Comparison of ENCODE assay signal across 1 cellular context in the genomic region with DNA sequence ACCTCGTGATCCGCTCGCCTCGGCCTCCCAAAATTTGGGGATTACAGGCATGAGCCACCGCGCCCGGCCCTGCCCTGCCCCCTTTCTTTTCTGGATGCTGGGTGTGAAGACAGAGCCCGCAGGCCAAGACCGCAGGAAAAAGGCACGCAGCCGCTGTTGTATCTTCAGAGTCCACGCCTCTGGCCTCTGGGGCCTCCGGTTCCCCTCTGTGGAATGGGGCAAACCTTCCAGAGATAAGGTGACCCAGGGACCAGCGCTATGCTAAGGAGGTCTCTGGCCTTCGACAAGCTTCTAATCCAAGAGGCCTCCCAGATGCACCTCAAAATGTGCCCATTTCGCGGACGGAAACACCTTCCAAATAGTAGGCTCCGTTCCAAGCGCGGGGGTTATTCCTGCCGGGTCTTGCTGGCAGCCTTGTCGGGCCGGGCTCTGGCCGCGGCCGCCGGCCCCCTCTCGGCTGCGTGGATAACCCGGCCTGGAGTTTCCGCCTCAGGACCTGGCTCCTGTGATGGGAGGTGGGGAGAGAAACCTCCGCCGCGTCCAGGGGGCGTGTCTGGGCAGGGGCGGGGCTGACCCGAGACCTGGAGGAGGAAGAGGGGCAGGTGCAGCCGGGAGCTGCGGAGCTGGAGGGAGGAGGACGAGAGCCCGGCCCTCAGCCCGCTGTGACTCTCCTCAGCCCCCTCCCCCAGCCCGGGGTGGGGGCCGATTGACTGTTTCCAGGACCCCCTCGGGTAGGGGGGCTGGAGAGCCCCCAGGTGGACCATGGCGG.
TF ChIP-seq lines count a peak whose summit lies in the region.

No MANE protein-coding gene starts in this region.

TF ChIP-seq in SK-N-SH, 30 proteins besides CTCF, POLR2A, EP300 and RAD21:
- 0 out of 2 replicates have a peak, but pooled peaks have one; percentile 17 for TF ChIP-seq FOXJ3 (CRISPR knock-in tag; IDR thresholded peaks at IDR 0.05)
- no peak for TF ChIP-seq FOXM1 (IDR thresholded peaks at IDR 0.05; ENCODE audit: low read depth)
- TF ChIP-seq RFX5 (IDR thresholded peaks at IDR 0.05; ENCODE audit: low read length), result peak; percentile 57; the same call in 1 of the 2 replicates
- TF ChIP-seq FOSL2 (IDR thresholded peaks at IDR 0.05; ENCODE audit: borderline replicate concordance, low read depth), result no peak
- TF ChIP-seq JUND (IDR thresholded peaks at IDR 0.05), result peak; percentile 88
- peak; percentile 30; the same call in 1 of the 2 replicates for TF ChIP-seq NFIC (IDR thresholded peaks at IDR 0.05; ENCODE audit: borderline replicate concordance)
- TF ChIP-seq PBX3 (IDR thresholded peaks at IDR 0.05), result peak; percentile 33; the same call in 1 of the 2 replicates
- no peak for TF ChIP-seq GABPA (IDR thresholded peaks at IDR 0.05; ENCODE audit: low read depth)
- TF ChIP-seq GATA2 (CRISPR knock-in tag; IDR thresholded peaks at IDR 0.05), result no peak
- TF ChIP-seq MAX (IDR thresholded peaks at IDR 0.05; ENCODE audit: low read depth), result peak; percentile 72
- peak; percentile 84 for TF ChIP-seq CHD2 (IDR thresholded peaks at IDR 0.05; ENCODE audit: low read length, partially characterized antibody)
- TF ChIP-seq, protein P1, sequence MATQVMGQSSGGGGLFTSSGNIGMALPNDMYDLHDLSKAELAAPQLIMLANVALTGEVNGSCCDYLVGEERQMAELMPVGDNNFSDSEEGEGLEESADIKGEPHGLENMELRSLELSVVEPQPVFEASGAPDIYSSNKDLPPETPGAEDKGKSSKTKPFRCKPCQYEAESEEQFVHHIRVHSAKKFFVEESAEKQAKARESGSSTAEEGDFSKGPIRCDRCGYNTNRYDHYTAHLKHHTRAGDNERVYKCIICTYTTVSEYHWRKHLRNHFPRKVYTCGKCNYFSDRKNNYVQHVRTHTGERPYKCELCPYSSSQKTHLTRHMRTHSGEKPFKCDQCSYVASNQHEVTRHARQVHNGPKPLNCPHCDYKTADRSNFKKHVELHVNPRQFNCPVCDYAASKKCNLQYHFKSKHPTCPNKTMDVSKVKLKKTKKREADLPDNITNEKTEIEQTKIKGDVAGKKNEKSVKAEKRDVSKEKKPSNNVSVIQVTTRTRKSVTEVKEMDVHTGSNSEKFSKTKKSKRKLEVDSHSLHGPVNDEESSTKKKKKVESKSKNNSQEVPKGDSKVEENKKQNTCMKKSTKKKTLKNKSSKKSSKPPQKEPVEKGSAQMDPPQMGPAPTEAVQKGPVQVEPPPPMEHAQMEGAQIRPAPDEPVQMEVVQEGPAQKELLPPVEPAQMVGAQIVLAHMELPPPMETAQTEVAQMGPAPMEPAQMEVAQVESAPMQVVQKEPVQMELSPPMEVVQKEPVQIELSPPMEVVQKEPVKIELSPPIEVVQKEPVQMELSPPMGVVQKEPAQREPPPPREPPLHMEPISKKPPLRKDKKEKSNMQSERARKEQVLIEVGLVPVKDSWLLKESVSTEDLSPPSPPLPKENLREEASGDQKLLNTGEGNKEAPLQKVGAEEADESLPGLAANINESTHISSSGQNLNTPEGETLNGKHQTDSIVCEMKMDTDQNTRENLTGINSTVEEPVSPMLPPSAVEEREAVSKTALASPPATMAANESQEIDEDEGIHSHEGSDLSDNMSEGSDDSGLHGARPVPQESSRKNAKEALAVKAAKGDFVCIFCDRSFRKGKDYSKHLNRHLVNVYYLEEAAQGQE (IDR thresholded peaks at IDR 0.05; ENCODE audit: low read depth, low read length), result 0 out of 2 replicates have a peak, but pooled peaks have one; percentile 29
- peak; percentile 80; the same call in 1 of the 2 replicates for TF ChIP-seq YY1 (IDR thresholded peaks at IDR 0.05; ENCODE audit: low read depth)
- TF ChIP-seq ELF1 (IDR thresholded peaks at IDR 0.05), result no peak
- TF ChIP-seq SIN3A (IDR thresholded peaks at IDR 0.05; ENCODE audit: borderline replicate concordance, low read depth, low read length), result peak; percentile 57; the same call in 1 of the 2 replicates
- 0 out of 2 replicates have a peak, but pooled peaks have one; percentile 17 for TF ChIP-seq TCF12 (IDR thresholded peaks at IDR 0.05)
- TF ChIP-seq RCOR1 (IDR thresholded peaks at IDR 0.05; ENCODE audit: low read length), result peak; percentile 91
- TF ChIP-seq SMC3 (IDR thresholded peaks at IDR 0.05; ENCODE audit: low read depth, low read length), result no peak
TF ChIP-seq in SK-N-SH: peak in this region for 12.
